ENCODE assay signal across 17 cellular contexts in genomic region chr4:64340243-64341110, GRCh38.
A peak's percentile ranks its signal among the peaks of the same experiment; 100 is the strongest.
DNase-seq lines count a peak whose midpoint lies in the region; ATAC-seq and TF ChIP-seq lines count a peak whose summit lies in the region.
"Had no signal": no experiment of that assay in that cellular context is flagged by ENCODE, and none has a peak within 500 bp of the region (broad histone marks: within the 10 kb centered on the region; RNA-seq: fewer than 3 reads in every experiment).

No MANE protein-coding gene starts in this region.

- peak overlapping the region; percentile 84 for H3K27ac ChIP-seq in cardiac muscle cell
- H3K27ac ChIP-seq in upper lobe of right lung: no peak overlapping the region
- H3K27ac ChIP-seq: 22Rv1 had no signal

- ATAC-seq in upper lobe of right lung (peak; percentile 25), mucosa of descending colon (no peak)

- intact Hi-C loops in upper lobe of right lung (cut with DNase I) (no loop called here), mucosa of descending colon (cut with DNase I, micrococcal nuclease) (no loop called here)

- H3K4me3 ChIP-seq in cardiac muscle cell (no peak overlapping the region), upper lobe of right lung (no peak overlapping the region), mucosa of descending colon (no peak overlapping the region)

- H3K36me3 ChIP-seq in cardiac muscle cell: no peaks in the 10 kb centered on the region
- no peaks in the 10 kb centered on the region for H3K36me3 ChIP-seq in upper lobe of right lung
- H3K36me3 ChIP-seq in mucosa of descending colon (ENCODE audit: low read depth): no peaks in the 10 kb centered on the region

- TF ChIP-seq CTCF in cardiac muscle cell (IDR thresholded peaks at IDR 0.05; ENCODE audit: low read depth, low read length): no peak
- no peak for TF ChIP-seq CTCF in upper lobe of right lung (IDR thresholded peaks at IDR 0.05)
- TF ChIP-seq CTCF in mucosa of descending colon (IDR thresholded peaks at IDR 0.05): no peak

- DNase-seq in NCI-H1694 treated with DMSO at 0.1 percent for 48 hours (lab: John Stamatoyannopoulos, UW) (peak; percentile 7), NCI-H1694 (lab: John Stamatoyannopoulos, UW) (no peak), cardiac muscle cell (ENCODE audit: low read depth in 1 of 2, low spot score in 1 of 2) (no peak), islet precursor cell (peak; percentile 45), upper lobe of right lung (no peak), mucosa of descending colon (no peak), RKO (ENCODE audit: low spot score) (no peak), inferior parietal cortex (ENCODE audit: extremely low spot score) (no peak)
- DNase-seq: CD4-positive, CD25-positive, alpha-beta regulatory T cell; H9; IMR-90; Kasumi-1; MM.1S; NCI-H1092 treated with DMSO at 0.1 percent for 48 hours; NCI-H187; NCI-H774 had no signal

- H3K4me1 ChIP-seq in cardiac muscle cell (ENCODE audit: low read depth): peaks cover 46% of the 10 kb centered on the region
- no peaks in the 10 kb centered on the region for H3K4me1 ChIP-seq in upper lobe of right lung
- no peaks in the 10 kb centered on the region for H3K4me1 ChIP-seq in mucosa of descending colon (ENCODE audit: low read depth)

- no peaks in the 10 kb centered on the region for H3K9me3 ChIP-seq in cardiac muscle cell (ENCODE audit: low read depth)
- no peaks in the 10 kb centered on the region for H3K9me3 ChIP-seq in upper lobe of right lung
- H3K9me3 ChIP-seq in mucosa of descending colon: peaks cover 22% of the 10 kb centered on the region

- H3K27me3 ChIP-seq in cardiac muscle cell (no peaks in the 10 kb centered on the region), upper lobe of right lung (no peaks in the 10 kb centered on the region)

Comparison
In these comparisons a context has a peak if more than half of its experiments do, and no peak if none do; other contexts are left out.
1. DNase-seq: peak in NCI-H1694 treated with DMSO at 0.1 percent for 48 hours (single experiment) and islet precursor cell (single experiment); none in NCI-H1694 (single experiment), cardiac muscle cell (0 of 2), upper lobe of right lung (single experiment), mucosa of descending colon (0 of 3), RKO (single experiment) and inferior parietal cortex (single experiment).